In genomic region chr2:139383532-139383931, GRCh38 we compare ENCODE assay signal across 6 cellular contexts.
"Had no signal": no experiment of that assay in that cellular context is flagged by ENCODE, and none has a peak within 500 bp of the region (broad histone marks: within the 10 kb centered on the region; RNA-seq: fewer than 3 reads in every experiment).

No MANE protein-coding gene starts in this region.

- DNase-seq: H9, HCEC 1CT, IMR-90, KG1 had no signal

- ATAC-seq: GM23338, K562 had no signal

- H3K4me3 ChIP-seq: GM23338, K562 had no signal
